In genomic region chr13:102580552-102581169, GRCh38 we compare ENCODE assay signal across 1 cellular context.
TF ChIP-seq lines count a peak whose summit lies in the region.

No MANE protein-coding gene starts in this region.

TF ChIP-seq in IMR-90, 13 proteins besides CTCF, POLR2A, EP300 and RAD21:
- TF ChIP-seq RCOR1 (IDR thresholded peaks at IDR 0.05; ENCODE audit: insufficient replicate concordance, low read length) (no peak), MXI1 (IDR thresholded peaks at IDR 0.05; ENCODE audit: borderline replicate concordance, low read depth, low read length) (no peak), SMC3 (IDR thresholded peaks at IDR 0.05; ENCODE audit: low read depth, low read length) (peak; percentile 65)
